8 cellular contexts compared by ENCODE assay signal in genomic region chr11:78420796-78421209, GRCh38. TPM values are rescaled to one million over a fixed set of nuclear protein-coding genes. Genes with fewer than 3 reads are reported as not detected.
DNase-seq lines count a peak whose midpoint lies in the region; ATAC-seq, FAIRE-seq and TF ChIP-seq lines count a peak whose summit lies in the region.

No MANE protein-coding gene starts in this region.

- H3K79me2 ChIP-seq in osteoblast (ENCODE audit: insufficient read depth, low read length) = no peaks in the 10 kb centered on the region

- H3K27me3 ChIP-seq in Peyer's patch = no peaks in the 10 kb centered on the region
- no peaks in the 10 kb centered on the region for H3K27me3 ChIP-seq in bronchial epithelial cell (ENCODE audit: control insufficient read depth, insufficient read depth, low read length)
- H3K27me3 ChIP-seq in osteoblast (ENCODE audit: insufficient read depth, low read length) = no peaks in the 10 kb centered on the region
- no peaks in the 10 kb centered on the region for H3K27me3 ChIP-seq in endodermal cell (ENCODE audit: control insufficient read depth, insufficient read depth, low read length, poor library complexity, severe bottlenecking)
- peaks cover 16% of the 10 kb centered on the region for H3K27me3 ChIP-seq in H7 (ENCODE audit: control insufficient read depth, insufficient read depth, low read length)

- H3K36me3 Mint-ChIP-seq in endodermal cell (ENCODE audit: low read depth) = peaks cover 3% of the 10 kb centered on the region

- H3K4me1 Mint-ChIP-seq in endodermal cell = peaks cover 52% of the 10 kb centered on the region

- H3K4me1 ChIP-seq in Peyer's patch = peaks cover 0 to 23% (median 3%) of the 10 kb centered on the region in 4 donors
- H3K4me1 ChIP-seq in osteoblast (ENCODE audit: insufficient read depth, low read length) = peaks cover 45% of the 10 kb centered on the region
- H3K4me1 ChIP-seq in endodermal cell (ENCODE audit: control insufficient read depth, insufficient read depth, low read length) = peaks cover 5% of the 10 kb centered on the region

- H3K4me3 Mint-ChIP-seq in endodermal cell = no peak overlapping the region

- ATAC-seq in GM21723 (IDR thresholded peaks at IDR 0.05; ENCODE audit: unreplicated experiment) (peak; percentile 18), HG03342 (IDR thresholded peaks at IDR 0.05; ENCODE audit: unreplicated experiment) (no peak), HG03565 (IDR thresholded peaks at IDR 0.05; ENCODE audit: unreplicated experiment) (no peak)

- peak in 2 of 3 donors; percentile 88 to 89 for DNase-seq in Peyer's patch
- DNase-seq in bronchial epithelial cell (ENCODE audit: low read depth) = peak; percentile 56
- DNase-seq in osteoblast (ENCODE audit: insufficient read length, low spot score, missing footprints) = peak; percentile 87
- DNase-seq in endodermal cell = no peak
- DNase-seq in H7 = no peak

- H3K4me2 ChIP-seq in osteoblast (ENCODE audit: insufficient read depth, low read length) = peak overlapping the region; percentile 87

- H4K20me1 ChIP-seq in osteoblast (ENCODE audit: insufficient read depth, low read length) = no peaks in the 10 kb centered on the region

- H3K4me3 ChIP-seq in Peyer's patch (peak overlapping the region in 1 of 4 donors; percentile 14), bronchial epithelial cell (ENCODE audit: low read depth, low read length) (no peak overlapping the region), osteoblast (ENCODE audit: insufficient read depth, low read length) (peak overlapping the region; percentile 46), endodermal cell (ENCODE audit: low read length) (no peak overlapping the region), H7 (ENCODE audit: insufficient read depth, low read depth, low read length) (no peak overlapping the region)

- peak overlapping the region; percentile 14 for H2AFZ ChIP-seq in osteoblast (ENCODE audit: low read length)

- H3K9ac ChIP-seq in endodermal cell (ENCODE audit: extremely low read depth, low read length, poor library complexity, severe bottlenecking) = no peak overlapping the region

- H3K27ac Mint-ChIP-seq in endodermal cell = no peak overlapping the region

- 91 to 95% methylated on average over 8 to 9 of the region's 9 CpGs for WGBS in endodermal cell (ENCODE audit: insufficient coverage in 1 of 2, insufficient read length in 1 of 2), 2 experiments

- H3K9me3 Mint-ChIP-seq in endodermal cell = no peaks in the 10 kb centered on the region

- H3K9me3 ChIP-seq in Peyer's patch = no peaks in the 10 kb centered on the region
- no peaks in the 10 kb centered on the region for H3K9me3 ChIP-seq in osteoblast (ENCODE audit: low read depth, low read length)
- H3K9me3 ChIP-seq in endodermal cell (ENCODE audit: control insufficient read depth, low read length) = no peaks in the 10 kb centered on the region

- no peak for TF ChIP-seq POLR2A in Peyer's patch (IDR thresholded peaks at IDR 0.05)

- no peak for TF ChIP-seq CTCF in Peyer's patch (IDR thresholded peaks at IDR 0.05)
- no peak for TF ChIP-seq CTCF in bronchial epithelial cell (IDR thresholded peaks at IDR 0.05; ENCODE audit: insufficient read depth, low read length, severe bottlenecking)
- no peak for TF ChIP-seq CTCF in osteoblast (IDR thresholded peaks at IDR 0.05; ENCODE audit: extremely low read depth, low read depth, low read length)
- TF ChIP-seq CTCF in endodermal cell (conservative IDR thresholded peaks at IDR 0.05) = no peak

- H3K36me3 ChIP-seq in Peyer's patch (no peaks in the 10 kb centered on the region), bronchial epithelial cell (ENCODE audit: control insufficient read depth, insufficient read depth, low read length) (no peaks in the 10 kb centered on the region), osteoblast (ENCODE audit: insufficient read depth, low read length) (no peaks in the 10 kb centered on the region), endodermal cell (ENCODE audit: control insufficient read depth, insufficient read depth, low read length) (no peaks in the 10 kb centered on the region), H7 (replicated peaks; ENCODE audit: control insufficient read depth, insufficient read depth, low read length) (no peaks in the 10 kb centered on the region)

- H3K27ac ChIP-seq in Peyer's patch (peak overlapping the region in 2 of 4 donors; percentile 15 to 67), osteoblast (ENCODE audit: low read depth, low read length) (peak overlapping the region; percentile 79), endodermal cell (ENCODE audit: low read depth, low read length) (no peak overlapping the region)

- no peak for FAIRE-seq in bronchial epithelial cell (lab: Jason Lieb, UNC)

- peaks cover 21% of the 10 kb centered on the region for H3K27me3 Mint-ChIP-seq in endodermal cell (ENCODE audit: insufficient read depth)

RNA-seq across cellular contexts. Expression of gene GAB2, which starts 3.2 kb away (rescaled TPM):
- total RNA-seq in Peyer's patch = 10 to 100 TPM; 14.0 to 41.3 (median 34.7) TPM
- 6.6 and 7.9 TPM in 2 replicates for total RNA-seq in bronchial epithelial cell
- 18.3 and 18.5 TPM in 2 replicates for total RNA-seq in osteoblast
- total RNA-seq in endodermal cell = 10 to 100 TPM; 26.9 to 62.8 TPM
- 23.2 TPM for polyA plus RNA-seq in endodermal cell (2013, experiment 1 of 2)
- polyA plus RNA-seq in endodermal cell (2013, experiment 2 of 2) = 27.1 TPM
- total RNA-seq in H7 (2014; rRNA removed; shearing (Covaris generic)) = 7.6 and 9.6 TPM in 2 replicates

Comparison
In these comparisons a context has a peak if more than half of its experiments do, and no peak if none do; other contexts are left out.
1. DNase-seq: peak in Peyer's patch (2 of 3), bronchial epithelial cell (single experiment) and osteoblast (single experiment); none in endodermal cell (single experiment) and H7 (single experiment).